In genomic region chr1:84433253-84434080, GRCh38 we compare ENCODE assay signal across 8 cellular contexts. TPM values are rescaled to one million over a fixed set of nuclear protein-coding genes. Genes with fewer than 3 reads are reported as not detected.
DNase-seq lines count a peak whose midpoint lies in the region; ATAC-seq and TF ChIP-seq lines count a peak whose summit lies in the region.

No MANE protein-coding gene starts in this region.

- H3K36me3 Mint-ChIP-seq in activated naive CD8-positive, alpha-beta T cell treated with anti-CD3 and anti-CD28 coated beads, Interleukin-2, amount 10 ng/mL, durations not matched to agents 7 days and 5 days = no peaks in the 10 kb centered on the region
- no peaks in the 10 kb centered on the region for H3K36me3 Mint-ChIP-seq in glutamatergic neuron (ENCODE audit: unreplicated experiment)

- no peaks in the 10 kb centered on the region for H3K9me3 ChIP-seq in parathyroid adenoma (ENCODE audit: control insufficient read depth, low read length)

- DNase-seq in COLO829 (ENCODE audit: low spot score) = peak; percentile 50
- DNase-seq in RKO (ENCODE audit: low spot score) = peak; percentile 68
- DNase-seq in activated naive CD8-positive, alpha-beta T cell treated with anti-CD3 and anti-CD28 coated beads, Interleukin-2, amount 10 ng/mL, durations not matched to agents 7 days and 5 days = peak; percentile 28
- peak; percentile 27 for DNase-seq in glutamatergic neuron

- POLR2A ChIA-PET in activated naive CD8-positive, alpha-beta T cell treated with anti-CD3 and anti-CD28 coated beads, Interleukin-2, amount 10 ng/mL, durations not matched to agents 7 days and 5 days (lab: Charles Lee) = interaction anchor here (0.7 to 6.8 kb wide), 9 partner anchors 9 to 294 kb away, joined by 4 to 44 read pairs (median 4); partner anchors contain the start of genes CTBS, GNG5, PRKACB and SPATA1

- peak overlapping the region; percentile 44 for H3K27ac Mint-ChIP-seq in activated naive CD8-positive, alpha-beta T cell treated with anti-CD3 and anti-CD28 coated beads, Interleukin-2, amount 10 ng/mL, durations not matched to agents 7 days and 5 days
- no peak overlapping the region for H3K27ac Mint-ChIP-seq in glutamatergic neuron (ENCODE audit: unreplicated experiment)

- no peaks in the 10 kb centered on the region for H3K27me3 ChIP-seq in parathyroid adenoma (ENCODE audit: control insufficient read depth, insufficient read depth, low read length)

- peak overlapping the region; percentile 38 for H3K4me3 ChIP-seq in parathyroid adenoma (ENCODE audit: low read depth, low read length)

- ATAC-seq in GM21360 (IDR thresholded peaks at IDR 0.05; ENCODE audit: unreplicated experiment) (peak; percentile 60), GM21528 (IDR thresholded peaks at IDR 0.05; ENCODE audit: low FRiP score, unreplicated experiment) (no peak)
- peak; percentile 67 for ATAC-seq in activated naive CD8-positive, alpha-beta T cell treated with anti-CD3 and anti-CD28 coated beads, Interleukin-2, amount 10 ng/mL, durations not matched to agents 7 days and 5 days (ENCODE audit: low read depth)

- no peaks in the 10 kb centered on the region for H3K36me3 ChIP-seq in parathyroid adenoma (ENCODE audit: control insufficient read depth, insufficient read depth, low read length)

- TF ChIP-seq CTCF in LNCAP (IDR thresholded peaks at IDR 0.05) (peak; percentile 80), glutamatergic neuron (IDR thresholded peaks at IDR 0.05; ENCODE audit: partially characterized antibody, unreplicated experiment) (peak; percentile 76), parathyroid adenoma (IDR thresholded peaks at IDR 0.05) (peak; percentile 55)

- H2AFZ ChIP-seq in parathyroid adenoma = peak overlapping the region; percentile 49

- peaks cover 8% of the 10 kb centered on the region for H3K9me3 Mint-ChIP-seq in activated naive CD8-positive, alpha-beta T cell treated with anti-CD3 and anti-CD28 coated beads, Interleukin-2, amount 10 ng/mL, durations not matched to agents 7 days and 5 days
- H3K9me3 Mint-ChIP-seq in glutamatergic neuron (ENCODE audit: unreplicated experiment) = no peaks in the 10 kb centered on the region

- H3K27ac ChIP-seq in parathyroid adenoma = no peak overlapping the region

- H3K4me2 ChIP-seq in parathyroid adenoma (ENCODE audit: low read length) = peak overlapping the region; percentile 62

- peak overlapping the region; percentile 67 for H3K4me3 Mint-ChIP-seq in activated naive CD8-positive, alpha-beta T cell treated with anti-CD3 and anti-CD28 coated beads, Interleukin-2, amount 10 ng/mL, durations not matched to agents 7 days and 5 days
- no peak overlapping the region for H3K4me3 Mint-ChIP-seq in glutamatergic neuron (ENCODE audit: unreplicated experiment)

- H3K4me1 Mint-ChIP-seq in activated naive CD8-positive, alpha-beta T cell treated with anti-CD3 and anti-CD28 coated beads, Interleukin-2, amount 10 ng/mL, durations not matched to agents 7 days and 5 days = peaks cover 15% of the 10 kb centered on the region
- peaks cover 5% of the 10 kb centered on the region for H3K4me1 Mint-ChIP-seq in glutamatergic neuron (ENCODE audit: low read depth, unreplicated experiment)

- H3K4me1 ChIP-seq in parathyroid adenoma = no peaks in the 10 kb centered on the region

- no peak overlapping the region for H3K9ac ChIP-seq in parathyroid adenoma

- H3K27me3 Mint-ChIP-seq in activated naive CD8-positive, alpha-beta T cell treated with anti-CD3 and anti-CD28 coated beads, Interleukin-2, amount 10 ng/mL, durations not matched to agents 7 days and 5 days = no peaks in the 10 kb centered on the region
- no peaks in the 10 kb centered on the region for H3K27me3 Mint-ChIP-seq in glutamatergic neuron (ENCODE audit: unreplicated experiment)

- H3K79me2 ChIP-seq in parathyroid adenoma = no peaks in the 10 kb centered on the region

RNA-seq across cellular contexts. Expression of gene DNASE2B, which starts 35.2 kb away (rescaled TPM):
- not detected for total RNA-seq in activated naive CD8-positive, alpha-beta T cell treated with anti-CD3 and anti-CD28 coated beads, Interleukin-2, amount 10 ng/mL, durations not matched to agents 7 days and 5 days
- total RNA-seq in glutamatergic neuron (ENCODE audit: unreplicated experiment) = not detected

RNA-seq across cellular contexts. Expression of gene RPF1, which starts 45.6 kb away (rescaled TPM):
- 10 to 100 TPM; 34.8 to 36.2 TPM for total RNA-seq in activated naive CD8-positive, alpha-beta T cell treated with anti-CD3 and anti-CD28 coated beads, Interleukin-2, amount 10 ng/mL, durations not matched to agents 7 days and 5 days
- 27.6 TPM for total RNA-seq in glutamatergic neuron (ENCODE audit: unreplicated experiment)
